29 cellular contexts compared by ENCODE assay signal in the genomic region with DNA sequence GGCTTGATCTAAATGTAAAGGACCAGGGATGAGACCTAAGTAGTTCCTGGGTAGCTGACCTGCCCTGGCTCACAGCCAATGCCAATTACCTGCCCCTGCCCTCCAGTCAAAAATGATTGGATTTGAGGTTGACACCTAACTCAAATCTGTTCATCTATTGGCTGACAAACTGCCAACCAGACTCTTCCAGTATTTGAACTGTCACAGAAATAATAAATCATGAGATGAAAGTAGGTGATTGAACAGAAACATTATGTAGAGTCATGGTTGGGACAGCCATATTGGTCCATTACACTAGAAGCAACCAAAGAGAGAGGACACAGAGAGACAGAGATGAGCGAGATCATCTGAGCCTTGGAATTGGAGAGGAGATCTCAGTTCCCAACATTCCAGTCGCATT.
"Had no signal": no experiment of that assay in that cellular context is flagged by ENCODE, and none has a peak within 500 bp of the region (broad histone marks: within the 10 kb centered on the region; RNA-seq: fewer than 3 reads in every experiment).

No MANE protein-coding gene starts in this region.

- H2AFZ ChIP-seq: hepatocyte, neural progenitor cell had no signal

- H3K27ac Mint-ChIP-seq: mesothelial cell of epicardium; natural killer cell; neural progenitor cell; stimulated activated naive B cell treated with anti-CD40 and anti-IgM and Interleukin-4, amounts not matched to agents 10 μg/mL and 1 μg/mL and 100 μg/mL, for 72 hours had no signal

- H3K9ac ChIP-seq: neural progenitor cell had no signal

- H3K36me3 ChIP-seq: left ventricle myocardium inferior, neural progenitor cell, pancreas, prostate gland, stomach, thoracic aorta, tibial artery, upper lobe of right lung had no signal

- H3K4me3 Mint-ChIP-seq: mesothelial cell of epicardium; naive B cell; natural killer cell; nephron progenitor cell; neural progenitor cell; stimulated activated naive B cell treated with anti-CD40 and anti-IgM and Interleukin-4, amounts not matched to agents 10 μg/mL and 1 μg/mL and 100 μg/mL, for 72 hours had no signal

- H3K27ac ChIP-seq: hepatocyte, left ventricle myocardium inferior, neural progenitor cell, pancreas, skin epidermis, stomach, thoracic aorta, tibial artery, upper lobe of right lung had no signal

- H3K36me3 Mint-ChIP-seq: mesothelial cell of epicardium, naive B cell, natural killer cell, neural progenitor cell had no signal

- H3K4me1 ChIP-seq: left ventricle myocardium inferior, pancreas, prostate gland, tibial artery, upper lobe of right lung had no signal

- ATAC-seq: natural killer cell; pancreas; right cardiac atrium; sciatic nerve; stimulated activated naive B cell treated with anti-CD40 and anti-IgM and Interleukin-4, amounts not matched to agents 10 μg/mL and 1 μg/mL and 100 μg/mL, for 72 hours; stimulated activated naive CD8-positive, alpha-beta T cell treated with anti-CD3 and anti-CD28 coated beads, Interleukin-15, Interleukin-2, amounts not matched to agents 100 U/mL and 50 U/mL, for 24 hours; upper lobe of right lung had no signal

- DNase-seq: islet precursor cell; left ventricle myocardium inferior; mesendoderm; naive B cell; natural killer cell; nephron progenitor cell; pancreas; posterior cingulate gyrus; retina; right cardiac atrium; stimulated activated CD4-positive, alpha-beta T cell treated with anti-CD3 and anti-CD28 coated beads, Interleukin-12 subunit alpha, Interleukin-12 subunit beta, amount 100 ng/mL, for 4 hours; stimulated activated CD4-positive, alpha-beta T cell treated with anti-CD3 and anti-CD28 coated beads, Interleukin-15, amount 100 ng/mL, for 24 hours; stimulated activated CD4-positive, alpha-beta T cell treated with anti-CD3 and anti-CD28 coated beads, Interleukin-2, amount 100 ng/mL, for 24 hours; stimulated activated CD4-positive, alpha-beta T cell treated with anti-CD3 and anti-CD28 coated beads, Interleukin-4, amount 100 ng/mL, for 1 hour; stimulated activated naive B cell treated with anti-CD40 and anti-IgM and Interleukin-4, amounts not matched to agents 10 μg/mL and 1 μg/mL and 100 μg/mL, for 72 hours; stimulated activated naive CD8-positive, alpha-beta T cell treated with anti-CD3 and anti-CD28 coated beads, Interleukin-15, Interleukin-2, amounts not matched to agents 100 U/mL and 50 U/mL, for 24 hours; stomach; tibial artery; trophoblast cell; upper lobe of right lung had no signal

- H3K4me2 ChIP-seq: hepatocyte, neural progenitor cell had no signal

- H3K9me3 Mint-ChIP-seq: mesothelial cell of epicardium, naive B cell, neural progenitor cell had no signal

- H3K4me1 Mint-ChIP-seq: naive B cell had no signal

- H3K9me3 ChIP-seq: left ventricle myocardium inferior, pancreas, prostate gland, stomach, thoracic aorta, tibial artery, upper lobe of right lung had no signal

- H3K79me2 ChIP-seq: hepatocyte had no signal

- H3K27me3 ChIP-seq: hepatocyte, neural progenitor cell, stomach, tibial artery, upper lobe of right lung had no signal

- FAIRE-seq: pancreas, urothelium cell line had no signal

- H3K4me3 ChIP-seq: hepatocyte, left ventricle myocardium inferior, lung, neural progenitor cell, pancreas, prostate gland, skin epidermis, stomach, thoracic aorta, tibial artery, upper lobe of right lung had no signal
